Comparison of ENCODE assay signal across 7 cellular contexts in the genomic region with DNA sequence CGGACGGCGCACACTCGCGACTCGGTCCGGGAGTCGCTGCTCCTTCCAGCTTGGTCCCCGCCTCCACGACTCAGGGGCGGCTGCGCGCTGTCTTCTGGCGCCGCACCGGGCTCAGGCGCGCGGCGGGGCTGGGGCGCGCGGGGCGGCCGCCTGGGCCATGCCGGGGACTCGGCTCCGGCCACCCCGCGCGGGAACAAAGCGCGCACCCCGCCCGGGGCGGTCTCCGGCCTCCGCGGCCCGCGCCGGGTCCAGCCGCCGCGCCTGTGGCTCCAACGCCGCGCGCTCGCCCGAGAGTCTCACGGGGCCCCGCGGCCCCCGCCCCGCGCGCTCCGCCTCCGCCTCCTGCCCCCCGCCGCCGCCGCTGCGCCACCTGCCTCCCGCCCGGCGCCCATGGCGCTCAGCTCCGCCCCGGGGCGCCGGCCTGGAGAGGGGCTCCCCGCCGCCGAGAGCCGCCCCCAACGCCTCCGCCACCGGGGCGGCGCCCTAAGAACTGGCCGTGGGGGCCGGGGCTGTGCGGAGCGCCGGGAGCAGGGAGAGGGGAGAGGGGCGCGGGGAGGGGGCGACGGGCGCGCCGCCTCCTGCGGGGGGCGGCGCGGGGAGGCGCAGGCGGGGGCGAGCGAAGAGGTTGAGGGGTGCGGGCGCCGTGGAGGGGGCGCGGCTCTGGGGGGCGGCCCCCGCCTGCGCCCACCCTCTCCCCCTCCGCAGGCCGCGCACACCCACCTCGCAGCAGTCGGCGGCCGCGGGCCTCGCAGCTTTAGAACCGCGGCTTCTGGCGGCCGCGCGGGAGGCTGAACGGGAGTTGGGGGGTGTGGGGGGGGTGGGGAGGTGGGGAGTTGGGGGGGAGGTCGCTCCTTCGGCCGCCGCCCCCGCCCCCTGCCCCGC. TPM values are rescaled to one million over a fixed set of nuclear protein-coding genes. Genes with fewer than 3 reads are reported as not detected.
DNase-seq lines count a peak whose midpoint lies in the region; ATAC-seq, FAIRE-seq and TF ChIP-seq lines count a peak whose summit lies in the region.

No MANE protein-coding gene starts in this region.

- no peak overlapping the region for H3K27ac Mint-ChIP-seq in progenitor cell of endocrine pancreas
- no peak overlapping the region for H3K27ac Mint-ChIP-seq in activated CD4-positive, alpha-beta memory T cell treated with anti-CD3 and anti-CD28 coated beads, Interleukin-2, amount 10 ng/mL, durations not matched to agents 7 days and 5 days
- H3K27ac Mint-ChIP-seq in activated CD4-positive, alpha-beta memory T cell treated with anti-CD3 and anti-CD28 coated beads for 36 hours, result no peak overlapping the region

- TF ChIP-seq POLR2A in H1 (IDR thresholded peaks at IDR 0.05; ENCODE audit: control extremely low read depth in 1 of 2, low read depth in 2 of 2, low read length in 2 of 2), result no peak

- H3K18ac ChIP-seq in H1 (ENCODE audit: extremely low read depth, low read length), result no peak overlapping the region

- H2BK5ac ChIP-seq in H1 (ENCODE audit: low read depth, low read length), result no peak overlapping the region

- H2AK5ac ChIP-seq in H1 (ENCODE audit: low read depth, low read length), result no peak overlapping the region

- no peak overlapping the region for H3K56ac ChIP-seq in H1 (replicated peaks; ENCODE audit: insufficient read length, low read depth, low read length)

- no peak overlapping the region for H3K14ac ChIP-seq in H1 (ENCODE audit: insufficient read length)

- H3K23ac ChIP-seq in H1 (ENCODE audit: insufficient read length), result no peak overlapping the region

- ATAC-seq in GM18907 (IDR thresholded peaks at IDR 0.05; ENCODE audit: unreplicated experiment) (peak; percentile 19), HG03095 (IDR thresholded peaks at IDR 0.05; ENCODE audit: unreplicated experiment) (peak; percentile 37)

- H2BK120ac ChIP-seq in H1 (replicated peaks; ENCODE audit: low read depth, low read length), result no peak overlapping the region

- H2BK20ac ChIP-seq in H1 (ENCODE audit: low read length), result no peak overlapping the region

- no peaks in the 10 kb centered on the region for H3K9me3 ChIP-seq in H1 (ENCODE audit: insufficient read depth in 2 of 2, low read depth in 1 of 2, low read length in 1 of 2)

- peaks cover 3 to 4% of the 10 kb centered on the region in 2 experiments for H4K20me1 ChIP-seq in H1 (replicated peaks in 1 of 2; ENCODE audit: control insufficient read depth in 1 of 2, insufficient read depth in 2 of 2, low read length in 2 of 2)

- peaks cover 0 to 7% (median 4%) of the 10 kb centered on the region in 4 experiments; a peak in 4 of 7 replicates for H3K4me1 ChIP-seq in H1 (replicated peaks in 1 of 4; ENCODE audit: control insufficient read depth in 3 of 4, insufficient read depth in 4 of 4, low read length in 3 of 4)

- POLR2A ChIA-PET in H1 (lab: Charles Lee; ENCODE audit: partially characterized antibody), result interaction anchor here (0.6 to 1.3 kb wide), 2 partner anchors 76 to 191 kb away, joined by 3 to 4 read pairs; no protein-coding TSS in a partner anchor
- POLR2A ChIA-PET in activated CD4-positive, alpha-beta memory T cell treated with anti-CD3 and anti-CD28 coated beads, Interleukin-2, amount 10 ng/mL, durations not matched to agents 7 days and 5 days (lab: Charles Lee), result no interaction called here
- POLR2A ChIA-PET in activated CD4-positive, alpha-beta memory T cell treated with anti-CD3 and anti-CD28 coated beads for 36 hours (lab: Charles Lee), result no interaction called here

- H3K27me3 Mint-ChIP-seq in progenitor cell of endocrine pancreas, result peaks cover 35% of the 10 kb centered on the region
- H3K27me3 Mint-ChIP-seq in activated CD4-positive, alpha-beta memory T cell treated with anti-CD3 and anti-CD28 coated beads, Interleukin-2, amount 10 ng/mL, durations not matched to agents 7 days and 5 days, result peaks cover 58% of the 10 kb centered on the region
- H3K27me3 Mint-ChIP-seq in activated CD4-positive, alpha-beta memory T cell treated with anti-CD3 and anti-CD28 coated beads for 36 hours, result peaks cover 42% of the 10 kb centered on the region

- peaks cover 0 to 6% (median 0%) of the 10 kb centered on the region in 4 experiments; a peak in 1 of 8 replicates for H3K36me3 ChIP-seq in H1 (ENCODE audit: control insufficient read depth in 2 of 4, insufficient read depth in 4 of 4, low read length in 3 of 4)

- peak overlapping the region; percentile 31 to 83 for H3K4me2 ChIP-seq in H1 (ENCODE audit: insufficient read depth in 1 of 2, low read depth in 2 of 2, low read length in 2 of 2)

- intact Hi-C loops in activated CD4-positive, alpha-beta memory T cell treated with anti-CD3 and anti-CD28 coated beads for 36 hours (cut with micrococcal nuclease), result no loop called here

- H3K4ac ChIP-seq in H1 (replicated peaks; ENCODE audit: insufficient read length, low read depth, low read length), result no peak overlapping the region

- no peak overlapping the region for H4K91ac ChIP-seq in H1 (replicated peaks; ENCODE audit: insufficient read length, low read length)

- DNase-seq in H1 (ENCODE audit: low read depth in 1 of 2, low spot score in 2 of 2), result no peak
- DNase-seq in progenitor cell of endocrine pancreas (ENCODE audit: low spot score, unreplicated experiment), result peak; percentile 32
- DNase-seq in activated CD4-positive, alpha-beta memory T cell treated with anti-CD3 and anti-CD28 coated beads, Interleukin-2, amount 10 ng/mL, durations not matched to agents 7 days and 5 days, result no peak
- DNase-seq in GOT3 (lab: John Stamatoyannopoulos, UW), result no peak
- DNase-seq in activated CD4-positive, alpha-beta memory T cell treated with anti-CD3 and anti-CD28 coated beads for 36 hours, result no peak

- H3K79me2 ChIP-seq in H1 (ENCODE audit: control insufficient read depth in 1 of 2, insufficient read depth in 2 of 2, low read length in 2 of 2), result no peaks in the 10 kb centered on the region

- TF ChIP-seq EP300 in H1 (IDR thresholded peaks at IDR 0.05; ENCODE audit: borderline replicate concordance in 1 of 2, low read depth in 2 of 2, low read length in 2 of 2), result no peak

- CTCF ChIA-PET in H1 (lab: Charles Lee; ENCODE audit: partially characterized antibody), result interaction anchor here (0.5 to 1.4 kb wide), 5 partner anchors 65 to 126 kb away, joined by 3 read pairs; no protein-coding TSS in a partner anchor
- CTCF ChIA-PET in activated CD4-positive, alpha-beta memory T cell treated with anti-CD3 and anti-CD28 coated beads, Interleukin-2, amount 10 ng/mL, durations not matched to agents 7 days and 5 days (lab: Charles Lee), result interaction anchor here (1.8 kb wide), 1 partner anchor 225 kb away, joined by 5 read pairs; no protein-coding TSS in a partner anchor
- CTCF ChIA-PET in activated CD4-positive, alpha-beta memory T cell treated with anti-CD3 and anti-CD28 coated beads for 36 hours (lab: Charles Lee), result interaction anchor here (0.9 to 2.8 kb wide), 3 partner anchors 83 to 226 kb away, joined by 4 to 13 read pairs (median 5); no protein-coding TSS in a partner anchor

- no peak overlapping the region for H2BK15ac ChIP-seq in H1 (ENCODE audit: low read length)

- no peak overlapping the region for H3K27ac ChIP-seq in H1 (ENCODE audit: low read depth, low read length)

- TF ChIP-seq CTCF in H1 (IDR thresholded peaks at IDR 0.05; ENCODE audit: control extremely low read depth in 1 of 3, insufficient read depth in 1 of 3, low read depth in 1 of 3, low read length in 3 of 3) (no peak), progenitor cell of endocrine pancreas (IDR thresholded peaks at IDR 0.05; ENCODE audit: unreplicated experiment) (no peak)

- H3K79me1 ChIP-seq in H1 (ENCODE audit: low read depth, low read length), result no peaks in the 10 kb centered on the region

- no peak for TF ChIP-seq RAD21 in H1 (IDR thresholded peaks at IDR 0.05 in 1 of 2, conservative IDR thresholded peaks at IDR 0.05 in 1 of 2; ENCODE audit: low read depth in 2 of 2, low read length in 2 of 2)

- no peak overlapping the region for H4K5ac ChIP-seq in H1 (ENCODE audit: insufficient read length, low read depth, low read length)

- H3K4me1 Mint-ChIP-seq in progenitor cell of endocrine pancreas (ENCODE audit: low read depth), result no peaks in the 10 kb centered on the region
- peaks cover 7% of the 10 kb centered on the region for H3K4me1 Mint-ChIP-seq in activated CD4-positive, alpha-beta memory T cell treated with anti-CD3 and anti-CD28 coated beads, Interleukin-2, amount 10 ng/mL, durations not matched to agents 7 days and 5 days
- no peaks in the 10 kb centered on the region for H3K4me1 Mint-ChIP-seq in activated CD4-positive, alpha-beta memory T cell treated with anti-CD3 and anti-CD28 coated beads for 36 hours (ENCODE audit: low read depth)

- peak overlapping the region in 1 of 4 experiments; percentile 59; a peak in 1 of 7 replicates for H3K9ac ChIP-seq in H1 (replicated peaks in 1 of 4; ENCODE audit: extremely low read depth in 1 of 4, low read depth in 3 of 4, low read length in 3 of 4)

- H3K27me3 ChIP-seq in H1 (replicated peaks in 1 of 4; ENCODE audit: control insufficient read depth in 3 of 4, extremely low read depth in 1 of 4, insufficient read depth in 3 of 4, low read length in 3 of 4), result peaks cover 14 to 29% (median 28%) of the 10 kb centered on the region in 4 experiments; a peak in 6 of 7 replicates

- no peak overlapping the region for H4K8ac ChIP-seq in H1 (ENCODE audit: extremely low read depth, insufficient read depth, low read length)

- H3K36me3 Mint-ChIP-seq in progenitor cell of endocrine pancreas (ENCODE audit: insufficient read depth), result no peaks in the 10 kb centered on the region
- no peaks in the 10 kb centered on the region for H3K36me3 Mint-ChIP-seq in activated CD4-positive, alpha-beta memory T cell treated with anti-CD3 and anti-CD28 coated beads, Interleukin-2, amount 10 ng/mL, durations not matched to agents 7 days and 5 days (ENCODE audit: low read depth)
- H3K36me3 Mint-ChIP-seq in activated CD4-positive, alpha-beta memory T cell treated with anti-CD3 and anti-CD28 coated beads for 36 hours, result no peaks in the 10 kb centered on the region

- no peak overlapping the region for H2AFZ ChIP-seq in H1 (ENCODE audit: low read length)

- H3K4me3 Mint-ChIP-seq in progenitor cell of endocrine pancreas (ENCODE audit: low read depth), result no peak overlapping the region
- no peak overlapping the region for H3K4me3 Mint-ChIP-seq in activated CD4-positive, alpha-beta memory T cell treated with anti-CD3 and anti-CD28 coated beads, Interleukin-2, amount 10 ng/mL, durations not matched to agents 7 days and 5 days
- H3K4me3 Mint-ChIP-seq in activated CD4-positive, alpha-beta memory T cell treated with anti-CD3 and anti-CD28 coated beads for 36 hours, result no peak overlapping the region

- no peak for FAIRE-seq in H1 (lab: Jason Lieb, UNC)

- H3K4me3 ChIP-seq in H1 (ENCODE audit: extremely low read depth in 1 of 4, insufficient read depth in 2 of 4, low read depth in 3 of 4, low read length in 4 of 4), result peak overlapping the region; percentile 24 to 63 (median 30); a peak in 6 of 8 replicates

- peaks cover 8% of the 10 kb centered on the region; the same call in 1 of the 2 replicates for H3K23me2 ChIP-seq in H1 (ENCODE audit: low read depth, low read length)

- no peak overlapping the region for H2BK12ac ChIP-seq in H1 (ENCODE audit: low read depth, low read length)

- H3K9me3 Mint-ChIP-seq in progenitor cell of endocrine pancreas (ENCODE audit: low read depth), result no peaks in the 10 kb centered on the region
- H3K9me3 Mint-ChIP-seq in activated CD4-positive, alpha-beta memory T cell treated with anti-CD3 and anti-CD28 coated beads, Interleukin-2, amount 10 ng/mL, durations not matched to agents 7 days and 5 days, result no peaks in the 10 kb centered on the region
- H3K9me3 Mint-ChIP-seq in activated CD4-positive, alpha-beta memory T cell treated with anti-CD3 and anti-CD28 coated beads for 36 hours, result no peaks in the 10 kb centered on the region

- WGBS in H1 (ENCODE audit: extremely low coverage in 1 of 2, insufficient coverage in 1 of 2, insufficient read length in 1 of 2, insufficient replicate concordance in 2 of 2, low coverage in 1 of 2, low lambda C conversion rate in 2 of 2, missing lambda C conversion rate in 1 of 2), 2 experiments, result 1% methylated on average over 20 of the region's 132 CpGs; no CpG with 5 or more reads in 1 of the 2 experiments

RNA-seq across cellular contexts. Expression of a gene that starts 35.7 kb away (rescaled TPM):
- total RNA-seq in H1 (2021; fragmentation: NEBNext Ultra II Directional; extraction: Animal tissue kit (Norgen Biotek cat#: 25700)), result 1.3 and 2.7 TPM in 2 replicates
- 0.51 and 1.5 TPM in 2 replicates for polyA plus RNA-seq in H1 (2011; rRNA removed)
- polyA plus RNA-seq in H1 (2011; cell fraction: cytosol; rRNA removed), result 0.62 TPM
- polyA plus RNA-seq in H1 (2011; cell fraction: nucleus; rRNA removed), result 3.9 TPM
- polyA plus RNA-seq in H1 (2012, experiment 1 of 2), result 0.99 to 1.7 TPM (median 1.2 TPM) in 4 replicates
- polyA plus RNA-seq in H1 (2012, experiment 2 of 2), result 1.1 TPM
- 1.6 TPM for polyA plus RNA-seq in H1 (2013, experiment 1 of 2)
- polyA plus RNA-seq in H1 (2013, experiment 2 of 2), result 1.2 TPM
- polyA minus RNA-seq in H1 (2011; rRNA and poly(A)+ RNA removed), result 0.59 and 0.66 TPM in 2 replicates
- 2.9 TPM for polyA minus RNA-seq in H1 (2011; cell fraction: cytosol; rRNA and poly(A)+ RNA removed)
- polyA minus RNA-seq in H1 (2011; cell fraction: nucleus; rRNA and poly(A)+ RNA removed), result 2.1 TPM
- 12.5 and 12.9 TPM in 2 replicates for total RNA-seq in progenitor cell of endocrine pancreas
- not detected for total RNA-seq in activated CD4-positive, alpha-beta memory T cell treated with anti-CD3 and anti-CD28 coated beads, Interleukin-2, amount 10 ng/mL, durations not matched to agents 7 days and 5 days
- total RNA-seq in activated CD4-positive, alpha-beta memory T cell treated with anti-CD3 and anti-CD28 coated beads for 36 hours, result under 1 TPM in 1 of 2 experiments, not detected in 1; 0.12 TPM
